1 cellular context compared by ENCODE assay signal in the genomic region with DNA sequence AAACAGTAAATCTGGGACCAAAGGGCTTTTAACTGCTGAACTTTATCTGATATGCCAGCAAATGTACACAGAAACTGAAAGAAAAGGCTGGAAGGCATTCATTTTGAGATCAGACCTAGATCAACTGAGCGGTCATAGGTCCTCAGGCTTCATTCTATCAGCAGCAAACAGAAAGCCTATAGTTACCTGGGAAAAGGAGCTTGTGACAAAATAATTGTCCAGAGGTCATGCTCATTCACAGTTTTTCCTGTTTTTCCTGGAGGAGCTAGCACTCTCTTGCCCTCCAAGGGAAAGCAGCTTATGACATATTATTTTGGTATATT.
TF ChIP-seq lines count a peak whose summit lies in the region.

No MANE protein-coding gene starts in this region.

TF ChIP-seq in HepG2, 621 proteins besides CTCF, POLR2A, EP300 and RAD21 (continued from another document and continues in another):
- TF ChIP-seq, protein P1, sequence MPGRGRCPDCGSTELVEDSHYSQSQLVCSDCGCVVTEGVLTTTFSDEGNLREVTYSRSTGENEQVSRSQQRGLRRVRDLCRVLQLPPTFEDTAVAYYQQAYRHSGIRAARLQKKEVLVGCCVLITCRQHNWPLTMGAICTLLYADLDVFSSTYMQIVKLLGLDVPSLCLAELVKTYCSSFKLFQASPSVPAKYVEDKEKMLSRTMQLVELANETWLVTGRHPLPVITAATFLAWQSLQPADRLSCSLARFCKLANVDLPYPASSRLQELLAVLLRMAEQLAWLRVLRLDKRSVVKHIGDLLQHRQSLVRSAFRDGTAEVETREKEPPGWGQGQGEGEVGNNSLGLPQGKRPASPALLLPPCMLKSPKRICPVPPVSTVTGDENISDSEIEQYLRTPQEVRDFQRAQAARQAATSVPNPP (CRISPR knock-in tag; IDR thresholded peaks at IDR 0.05), result no peak
- TF ChIP-seq ZNF24 (IDR thresholded peaks at IDR 0.05) (no peak), U2AF1 (optimal IDR thresholded peaks at IDR 0.05; ENCODE audit: low read depth, low read length) (no peak), TOPORS (CRISPR knock-in tag; IDR thresholded peaks at IDR 0.05) (no peak), RCOR2 (CRISPR knock-in tag; IDR thresholded peaks at IDR 0.05) (no peak), SIN3A (IDR thresholded peaks at IDR 0.05; ENCODE audit: borderline replicate concordance, low read depth, low read length) (no peak), ZNF256 (CRISPR knock-in tag; conservative IDR thresholded peaks at IDR 0.05) (no peak), ZSCAN20 (CRISPR knock-in tag; IDR thresholded peaks at IDR 0.05; ENCODE audit: borderline replicate concordance) (no peak), KAT8 (CRISPR knock-in tag; IDR thresholded peaks at IDR 0.05) (peak; percentile 42; the same call in 1 of the 2 replicates), NR2C2 (CRISPR knock-in tag; IDR thresholded peaks at IDR 0.05; ENCODE audit: borderline replicate concordance) (no peak), SMARCC2 (IDR thresholded peaks at IDR 0.05) (no peak), ZBTB7B (CRISPR knock-in tag; IDR thresholded peaks at IDR 0.05) (0 out of 2 replicates have a peak, but pooled peaks have one; percentile 7), ZNF570 (CRISPR knock-in tag; IDR thresholded peaks at IDR 0.05; ENCODE audit: borderline replicate concordance) (no peak), ZBTB42 (CRISPR knock-in tag; IDR thresholded peaks at IDR 0.05) (no peak), KDM5A (IDR thresholded peaks at IDR 0.05; ENCODE audit: borderline replicate concordance, low read length) (no peak; the same call in 1 of the 2 replicates), MEF2D (CRISPR knock-in tag; IDR thresholded peaks at IDR 0.05) (peak; percentile 44; the same call in 1 of the 2 replicates), SPEN (CRISPR knock-in tag; IDR thresholded peaks at IDR 0.05; ENCODE audit: low read depth) (0 out of 2 replicates have a peak, but pooled peaks have one; percentile 39), KLF15 (CRISPR knock-in tag; IDR thresholded peaks at IDR 0.05; ENCODE audit: borderline replicate concordance) (no peak), ZNF430 (CRISPR knock-in tag; IDR thresholded peaks at IDR 0.05) (no peak), SOX6 (IDR thresholded peaks at IDR 0.05) (no peak), SOX6 (CRISPR knock-in tag; IDR thresholded peaks at IDR 0.05) (peak; percentile 86), RXRB (CRISPR knock-in tag; IDR thresholded peaks at IDR 0.05; ENCODE audit: borderline replicate concordance) (peak; percentile 68; the same call in 1 of the 2 replicates), ZNF878 (CRISPR knock-in tag; IDR thresholded peaks at IDR 0.05) (no peak)
- TF ChIP-seq, protein P2, sequence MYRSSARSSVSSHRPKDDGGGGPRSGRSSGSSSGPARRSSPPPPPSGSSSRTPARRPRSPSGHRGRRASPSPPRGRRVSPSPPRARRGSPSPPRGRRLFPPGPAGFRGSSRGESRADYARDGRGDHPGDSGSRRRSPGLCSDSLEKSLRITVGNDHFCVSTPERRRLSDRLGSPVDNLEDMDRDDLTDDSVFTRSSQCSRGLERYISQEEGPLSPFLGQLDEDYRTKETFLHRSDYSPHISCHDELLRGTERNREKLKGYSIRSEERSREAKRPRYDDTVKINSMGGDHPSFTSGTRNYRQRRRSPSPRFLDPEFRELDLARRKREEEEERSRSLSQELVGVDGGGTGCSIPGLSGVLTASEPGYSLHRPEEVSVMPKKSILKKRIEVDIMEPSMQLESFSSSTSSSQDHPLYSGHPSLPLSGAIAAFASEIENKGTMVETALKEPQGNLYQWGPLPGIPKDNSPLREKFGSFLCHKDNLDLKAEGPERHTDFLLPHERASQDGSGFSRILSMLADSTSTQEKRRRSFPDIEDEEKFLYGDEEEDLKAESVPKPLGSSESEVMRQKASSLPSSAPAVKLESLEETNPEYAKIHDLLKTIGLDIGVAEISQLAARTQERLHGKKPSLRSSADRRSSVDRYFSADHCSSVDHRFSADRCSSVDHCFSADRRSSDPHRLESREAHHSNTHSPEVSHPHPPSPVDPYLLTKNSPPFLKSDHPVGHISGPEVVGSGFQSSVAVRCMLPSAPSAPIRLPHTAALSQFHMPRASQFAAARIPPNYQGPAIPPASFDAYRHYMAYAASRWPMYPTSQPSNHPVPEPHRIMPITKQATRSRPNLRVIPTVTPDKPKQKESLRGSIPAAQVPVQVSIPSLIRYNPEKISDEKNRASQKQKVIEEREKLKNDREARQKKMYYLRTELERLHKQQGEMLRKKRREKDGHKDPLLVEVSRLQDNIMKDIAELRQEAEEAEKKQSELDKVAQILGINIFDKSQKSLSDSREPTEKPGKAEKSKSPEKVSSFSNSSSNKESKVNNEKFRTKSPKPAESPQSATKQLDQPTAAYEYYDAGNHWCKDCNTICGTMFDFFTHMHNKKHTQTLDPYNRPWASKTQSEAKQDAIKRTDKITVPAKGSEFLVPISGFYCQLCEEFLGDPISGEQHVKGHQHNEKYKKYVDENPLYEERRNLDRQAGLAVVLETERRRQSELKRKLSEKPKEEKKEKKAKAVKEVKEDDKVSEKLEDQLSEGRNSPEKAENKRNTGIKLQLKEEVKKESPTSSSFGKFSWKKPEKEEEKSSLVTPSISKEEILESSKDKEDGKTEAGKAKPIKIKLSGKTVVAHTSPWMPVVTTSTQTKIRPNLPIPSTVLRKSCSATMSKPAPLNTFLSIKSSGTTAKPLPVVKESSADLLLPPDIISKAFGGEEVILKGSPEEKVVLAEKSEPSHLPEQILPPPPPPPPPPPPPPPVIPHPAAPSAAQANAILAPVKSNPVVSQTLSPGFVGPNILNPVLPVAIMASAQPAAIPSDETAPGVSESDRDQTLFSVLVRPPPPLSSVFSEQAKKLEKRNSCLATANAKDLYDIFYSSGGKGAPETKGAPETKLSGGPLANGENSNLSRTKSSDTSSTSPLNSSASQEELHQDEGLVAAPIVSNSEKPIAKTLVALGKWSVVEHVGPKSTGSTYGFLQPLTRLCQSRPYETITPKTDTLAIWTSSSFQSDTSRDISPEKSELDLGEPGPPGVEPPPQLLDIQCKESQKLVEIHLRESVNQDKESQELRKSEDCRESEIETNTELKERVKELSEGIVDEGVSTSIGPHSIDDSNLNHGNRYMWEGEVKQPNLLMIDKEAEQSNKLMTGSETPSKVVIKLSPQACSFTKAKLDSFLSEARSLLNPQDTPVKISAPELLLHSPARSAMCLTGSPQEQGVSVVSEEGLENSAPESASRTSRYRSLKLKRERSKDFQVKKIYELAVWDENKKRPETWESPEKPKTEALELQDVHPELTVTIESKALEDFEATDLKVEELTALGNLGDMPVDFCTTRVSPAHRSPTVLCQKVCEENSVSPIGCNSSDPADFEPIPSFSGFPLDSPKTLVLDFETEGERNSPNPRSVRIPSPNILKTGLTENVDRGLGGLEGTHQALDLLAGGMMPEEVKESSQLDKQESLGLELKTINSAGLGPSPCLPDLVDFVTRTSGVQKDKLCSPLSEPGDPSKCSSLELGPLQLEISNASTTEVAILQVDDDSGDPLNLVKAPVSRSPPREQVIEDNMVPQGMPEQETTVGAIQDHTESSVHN (CRISPR knock-in tag; IDR thresholded peaks at IDR 0.05), result no peak
- TF ChIP-seq, protein P3, sequence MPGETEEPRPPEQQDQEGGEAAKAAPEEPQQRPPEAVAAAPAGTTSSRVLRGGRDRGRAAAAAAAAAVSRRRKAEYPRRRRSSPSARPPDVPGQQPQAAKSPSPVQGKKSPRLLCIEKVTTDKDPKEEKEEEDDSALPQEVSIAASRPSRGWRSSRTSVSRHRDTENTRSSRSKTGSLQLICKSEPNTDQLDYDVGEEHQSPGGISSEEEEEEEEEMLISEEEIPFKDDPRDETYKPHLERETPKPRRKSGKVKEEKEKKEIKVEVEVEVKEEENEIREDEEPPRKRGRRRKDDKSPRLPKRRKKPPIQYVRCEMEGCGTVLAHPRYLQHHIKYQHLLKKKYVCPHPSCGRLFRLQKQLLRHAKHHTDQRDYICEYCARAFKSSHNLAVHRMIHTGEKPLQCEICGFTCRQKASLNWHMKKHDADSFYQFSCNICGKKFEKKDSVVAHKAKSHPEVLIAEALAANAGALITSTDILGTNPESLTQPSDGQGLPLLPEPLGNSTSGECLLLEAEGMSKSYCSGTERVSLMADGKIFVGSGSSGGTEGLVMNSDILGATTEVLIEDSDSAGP (CRISPR knock-in tag; IDR thresholded peaks at IDR 0.05; ENCODE audit: borderline replicate concordance), result no peak
- TF ChIP-seq, protein P4, sequence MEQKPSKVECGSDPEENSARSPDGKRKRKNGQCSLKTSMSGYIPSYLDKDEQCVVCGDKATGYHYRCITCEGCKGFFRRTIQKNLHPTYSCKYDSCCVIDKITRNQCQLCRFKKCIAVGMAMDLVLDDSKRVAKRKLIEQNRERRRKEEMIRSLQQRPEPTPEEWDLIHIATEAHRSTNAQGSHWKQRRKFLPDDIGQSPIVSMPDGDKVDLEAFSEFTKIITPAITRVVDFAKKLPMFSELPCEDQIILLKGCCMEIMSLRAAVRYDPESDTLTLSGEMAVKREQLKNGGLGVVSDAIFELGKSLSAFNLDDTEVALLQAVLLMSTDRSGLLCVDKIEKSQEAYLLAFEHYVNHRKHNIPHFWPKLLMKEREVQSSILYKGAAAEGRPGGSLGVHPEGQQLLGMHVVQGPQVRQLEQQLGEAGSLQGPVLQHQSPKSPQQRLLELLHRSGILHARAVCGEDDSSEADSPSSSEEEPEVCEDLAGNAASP (CRISPR knock-in tag; IDR thresholded peaks at IDR 0.05; ENCODE audit: borderline replicate concordance), result no peak; the same call in 1 of the 2 replicates
- TF ChIP-seq, protein P5, sequence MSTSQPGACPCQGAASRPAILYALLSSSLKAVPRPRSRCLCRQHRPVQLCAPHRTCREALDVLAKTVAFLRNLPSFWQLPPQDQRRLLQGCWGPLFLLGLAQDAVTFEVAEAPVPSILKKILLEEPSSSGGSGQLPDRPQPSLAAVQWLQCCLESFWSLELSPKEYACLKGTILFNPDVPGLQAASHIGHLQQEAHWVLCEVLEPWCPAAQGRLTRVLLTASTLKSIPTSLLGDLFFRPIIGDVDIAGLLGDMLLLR (CRISPR knock-in tag; IDR thresholded peaks at IDR 0.05), result no peak
- TF ChIP-seq, protein P6, sequence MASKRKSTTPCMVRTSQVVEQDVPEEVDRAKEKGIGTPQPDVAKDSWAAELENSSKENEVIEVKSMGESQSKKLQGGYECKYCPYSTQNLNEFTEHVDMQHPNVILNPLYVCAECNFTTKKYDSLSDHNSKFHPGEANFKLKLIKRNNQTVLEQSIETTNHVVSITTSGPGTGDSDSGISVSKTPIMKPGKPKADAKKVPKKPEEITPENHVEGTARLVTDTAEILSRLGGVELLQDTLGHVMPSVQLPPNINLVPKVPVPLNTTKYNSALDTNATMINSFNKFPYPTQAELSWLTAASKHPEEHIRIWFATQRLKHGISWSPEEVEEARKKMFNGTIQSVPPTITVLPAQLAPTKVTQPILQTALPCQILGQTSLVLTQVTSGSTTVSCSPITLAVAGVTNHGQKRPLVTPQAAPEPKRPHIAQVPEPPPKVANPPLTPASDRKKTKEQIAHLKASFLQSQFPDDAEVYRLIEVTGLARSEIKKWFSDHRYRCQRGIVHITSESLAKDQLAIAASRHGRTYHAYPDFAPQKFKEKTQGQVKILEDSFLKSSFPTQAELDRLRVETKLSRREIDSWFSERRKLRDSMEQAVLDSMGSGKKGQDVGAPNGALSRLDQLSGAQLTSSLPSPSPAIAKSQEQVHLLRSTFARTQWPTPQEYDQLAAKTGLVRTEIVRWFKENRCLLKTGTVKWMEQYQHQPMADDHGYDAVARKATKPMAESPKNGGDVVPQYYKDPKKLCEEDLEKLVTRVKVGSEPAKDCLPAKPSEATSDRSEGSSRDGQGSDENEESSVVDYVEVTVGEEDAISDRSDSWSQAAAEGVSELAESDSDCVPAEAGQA (IDR thresholded peaks at IDR 0.05; ENCODE audit: low read depth), result 0 out of 2 replicates have a peak, but pooled peaks have one; percentile 25
- TF ChIP-seq, protein P6 (CRISPR knock-in tag; IDR thresholded peaks at IDR 0.05; ENCODE audit: borderline replicate concordance), result no peak
- TF ChIP-seq, protein P7, sequence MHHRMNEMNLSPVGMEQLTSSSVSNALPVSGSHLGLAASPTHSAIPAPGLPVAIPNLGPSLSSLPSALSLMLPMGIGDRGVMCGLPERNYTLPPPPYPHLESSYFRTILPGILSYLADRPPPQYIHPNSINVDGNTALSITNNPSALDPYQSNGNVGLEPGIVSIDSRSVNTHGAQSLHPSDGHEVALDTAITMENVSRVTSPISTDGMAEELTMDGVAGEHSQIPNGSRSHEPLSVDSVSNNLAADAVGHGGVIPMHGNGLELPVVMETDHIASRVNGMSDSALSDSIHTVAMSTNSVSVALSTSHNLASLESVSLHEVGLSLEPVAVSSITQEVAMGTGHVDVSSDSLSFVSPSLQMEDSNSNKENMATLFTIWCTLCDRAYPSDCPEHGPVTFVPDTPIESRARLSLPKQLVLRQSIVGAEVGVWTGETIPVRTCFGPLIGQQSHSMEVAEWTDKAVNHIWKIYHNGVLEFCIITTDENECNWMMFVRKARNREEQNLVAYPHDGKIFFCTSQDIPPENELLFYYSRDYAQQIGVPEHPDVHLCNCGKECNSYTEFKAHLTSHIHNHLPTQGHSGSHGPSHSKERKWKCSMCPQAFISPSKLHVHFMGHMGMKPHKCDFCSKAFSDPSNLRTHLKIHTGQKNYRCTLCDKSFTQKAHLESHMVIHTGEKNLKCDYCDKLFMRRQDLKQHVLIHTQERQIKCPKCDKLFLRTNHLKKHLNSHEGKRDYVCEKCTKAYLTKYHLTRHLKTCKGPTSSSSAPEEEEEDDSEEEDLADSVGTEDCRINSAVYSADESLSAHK (CRISPR knock-in tag; IDR thresholded peaks at IDR 0.05; ENCODE audit: borderline replicate concordance), result no peak
- TF ChIP-seq, protein P8, sequence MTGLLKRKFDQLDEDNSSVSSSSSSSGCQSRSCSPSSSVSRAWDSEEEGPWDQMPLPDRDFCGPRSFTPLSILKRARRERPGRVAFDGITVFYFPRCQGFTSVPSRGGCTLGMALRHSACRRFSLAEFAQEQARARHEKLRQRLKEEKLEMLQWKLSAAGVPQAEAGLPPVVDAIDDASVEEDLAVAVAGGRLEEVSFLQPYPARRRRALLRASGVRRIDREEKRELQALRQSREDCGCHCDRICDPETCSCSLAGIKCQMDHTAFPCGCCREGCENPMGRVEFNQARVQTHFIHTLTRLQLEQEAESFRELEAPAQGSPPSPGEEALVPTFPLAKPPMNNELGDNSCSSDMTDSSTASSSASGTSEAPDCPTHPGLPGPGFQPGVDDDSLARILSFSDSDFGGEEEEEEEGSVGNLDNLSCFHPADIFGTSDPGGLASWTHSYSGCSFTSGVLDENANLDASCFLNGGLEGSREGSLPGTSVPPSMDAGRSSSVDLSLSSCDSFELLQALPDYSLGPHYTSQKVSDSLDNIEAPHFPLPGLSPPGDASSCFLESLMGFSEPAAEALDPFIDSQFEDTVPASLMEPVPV (CRISPR knock-in tag; IDR thresholded peaks at IDR 0.05), result no peak
